Comparison of ENCODE assay signal across 1 cellular context in the genomic region with DNA sequence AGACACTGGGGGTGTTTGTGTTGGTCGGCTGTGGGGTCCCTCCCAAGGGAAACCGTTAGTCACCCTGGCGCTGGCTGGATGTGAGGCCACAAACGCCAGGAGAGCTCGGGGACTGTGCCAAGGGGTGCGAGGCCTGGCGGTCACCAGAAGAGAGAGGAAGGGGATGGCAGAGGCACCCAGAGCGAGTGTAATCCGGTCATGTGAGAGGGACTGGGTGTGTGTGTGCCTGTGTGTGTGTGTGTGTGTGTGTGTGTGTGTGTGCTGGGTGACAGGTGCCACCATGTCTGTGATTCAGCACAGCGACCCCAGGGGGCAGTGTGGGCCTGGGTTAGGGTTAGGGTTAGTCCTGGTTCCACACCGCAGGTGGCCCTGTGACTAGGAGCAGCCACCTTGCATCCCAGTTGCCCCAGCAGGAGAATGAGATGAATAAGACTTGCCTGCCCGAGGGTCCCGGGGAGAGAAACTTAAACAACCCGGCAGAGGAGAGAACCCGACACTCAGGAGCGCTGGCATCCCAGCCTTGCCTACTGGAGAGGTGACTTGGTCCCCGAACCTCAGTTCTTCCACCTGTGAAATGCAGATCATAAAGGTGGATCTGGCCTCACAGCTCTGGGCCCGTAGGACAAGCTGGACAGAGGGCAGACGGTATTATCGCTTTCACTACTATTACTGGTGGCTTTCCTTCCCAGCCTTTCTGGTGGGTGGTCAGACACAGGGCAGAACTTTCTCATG.
TF ChIP-seq lines count a peak whose summit lies in the region.

No MANE protein-coding gene starts in this region.

TF ChIP-seq in HEK293, 187 proteins besides CTCF, POLR2A, EP300 and RAD21 (continued from another document):
- TF ChIP-seq, protein P1, sequence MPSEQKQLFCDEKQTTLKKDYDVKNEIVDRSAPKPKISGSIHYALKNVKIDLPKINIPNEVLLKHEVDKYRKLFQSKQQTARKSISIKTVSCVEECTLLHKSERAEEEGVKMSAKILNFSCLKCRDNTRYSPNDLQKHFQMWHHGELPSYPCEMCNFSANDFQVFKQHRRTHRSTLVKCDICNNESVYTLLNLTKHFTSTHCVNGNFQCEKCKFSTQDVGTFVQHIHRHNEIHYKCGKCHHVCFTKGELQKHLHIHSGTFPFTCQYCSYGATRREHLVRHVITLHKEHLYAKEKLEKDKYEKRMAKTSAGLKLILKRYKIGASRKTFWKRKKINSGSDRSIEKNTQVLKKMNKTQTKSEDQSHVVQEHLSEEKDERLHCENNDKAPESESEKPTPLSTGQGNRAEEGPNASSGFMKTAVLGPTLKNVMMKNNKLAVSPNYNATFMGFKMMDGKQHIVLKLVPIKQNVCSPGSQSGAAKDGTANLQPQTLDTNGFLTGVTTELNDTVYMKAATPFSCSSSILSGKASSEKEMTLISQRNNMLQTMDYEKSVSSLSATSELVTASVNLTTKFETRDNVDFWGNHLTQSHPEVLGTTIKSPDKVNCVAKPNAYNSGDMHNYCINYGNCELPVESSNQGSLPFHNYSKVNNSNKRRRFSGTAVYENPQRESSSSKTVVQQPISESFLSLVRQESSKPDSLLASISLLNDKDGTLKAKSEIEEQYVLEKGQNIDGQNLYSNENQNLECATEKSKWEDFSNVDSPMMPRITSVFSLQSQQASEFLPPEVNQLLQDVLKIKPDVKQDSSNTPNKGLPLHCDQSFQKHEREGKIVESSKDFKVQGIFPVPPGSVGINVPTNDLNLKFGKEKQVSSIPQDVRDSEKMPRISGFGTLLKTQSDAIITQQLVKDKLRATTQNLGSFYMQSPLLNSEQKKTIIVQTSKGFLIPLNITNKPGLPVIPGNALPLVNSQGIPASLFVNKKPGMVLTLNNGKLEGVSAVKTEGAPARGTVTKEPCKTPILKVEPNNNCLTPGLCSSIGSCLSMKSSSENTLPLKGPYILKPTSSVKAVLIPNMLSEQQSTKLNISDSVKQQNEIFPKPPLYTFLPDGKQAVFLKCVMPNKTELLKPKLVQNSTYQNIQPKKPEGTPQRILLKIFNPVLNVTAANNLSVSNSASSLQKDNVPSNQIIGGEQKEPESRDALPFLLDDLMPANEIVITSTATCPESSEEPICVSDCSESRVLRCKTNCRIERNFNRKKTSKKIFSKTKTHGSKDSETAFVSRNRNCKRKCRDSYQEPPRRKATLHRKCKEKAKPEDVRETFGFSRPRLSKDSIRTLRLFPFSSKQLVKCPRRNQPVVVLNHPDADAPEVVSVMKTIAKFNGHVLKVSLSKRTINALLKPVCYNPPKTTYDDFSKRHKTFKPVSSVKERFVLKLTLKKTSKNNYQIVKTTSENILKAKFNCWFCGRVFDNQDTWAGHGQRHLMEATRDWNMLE (tag by site-specific recombination; conservative IDR thresholded peaks at IDR 0.05; ENCODE audit: low read depth): no peak
- TF ChIP-seq, protein P2, sequence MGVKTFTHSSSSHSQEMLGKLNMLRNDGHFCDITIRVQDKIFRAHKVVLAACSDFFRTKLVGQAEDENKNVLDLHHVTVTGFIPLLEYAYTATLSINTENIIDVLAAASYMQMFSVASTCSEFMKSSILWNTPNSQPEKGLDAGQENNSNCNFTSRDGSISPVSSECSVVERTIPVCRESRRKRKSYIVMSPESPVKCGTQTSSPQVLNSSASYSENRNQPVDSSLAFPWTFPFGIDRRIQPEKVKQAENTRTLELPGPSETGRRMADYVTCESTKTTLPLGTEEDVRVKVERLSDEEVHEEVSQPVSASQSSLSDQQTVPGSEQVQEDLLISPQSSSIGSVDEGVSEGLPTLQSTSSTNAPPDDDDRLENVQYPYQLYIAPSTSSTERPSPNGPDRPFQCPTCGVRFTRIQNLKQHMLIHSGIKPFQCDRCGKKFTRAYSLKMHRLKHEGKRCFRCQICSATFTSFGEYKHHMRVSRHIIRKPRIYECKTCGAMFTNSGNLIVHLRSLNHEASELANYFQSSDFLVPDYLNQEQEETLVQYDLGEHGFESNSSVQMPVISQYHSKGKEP (tag by site-specific recombination; IDR thresholded peaks at IDR 0.05): no peak
- peak; percentile 67 for TF ChIP-seq ZBTB17 (tag by site-specific recombination; IDR thresholded peaks at IDR 0.05)
- peak; percentile 52; the same call in 1 of the 2 replicates for TF ChIP-seq ZNF600 (tag by site-specific recombination; IDR thresholded peaks at IDR 0.05)
- TF ChIP-seq, protein P3, sequence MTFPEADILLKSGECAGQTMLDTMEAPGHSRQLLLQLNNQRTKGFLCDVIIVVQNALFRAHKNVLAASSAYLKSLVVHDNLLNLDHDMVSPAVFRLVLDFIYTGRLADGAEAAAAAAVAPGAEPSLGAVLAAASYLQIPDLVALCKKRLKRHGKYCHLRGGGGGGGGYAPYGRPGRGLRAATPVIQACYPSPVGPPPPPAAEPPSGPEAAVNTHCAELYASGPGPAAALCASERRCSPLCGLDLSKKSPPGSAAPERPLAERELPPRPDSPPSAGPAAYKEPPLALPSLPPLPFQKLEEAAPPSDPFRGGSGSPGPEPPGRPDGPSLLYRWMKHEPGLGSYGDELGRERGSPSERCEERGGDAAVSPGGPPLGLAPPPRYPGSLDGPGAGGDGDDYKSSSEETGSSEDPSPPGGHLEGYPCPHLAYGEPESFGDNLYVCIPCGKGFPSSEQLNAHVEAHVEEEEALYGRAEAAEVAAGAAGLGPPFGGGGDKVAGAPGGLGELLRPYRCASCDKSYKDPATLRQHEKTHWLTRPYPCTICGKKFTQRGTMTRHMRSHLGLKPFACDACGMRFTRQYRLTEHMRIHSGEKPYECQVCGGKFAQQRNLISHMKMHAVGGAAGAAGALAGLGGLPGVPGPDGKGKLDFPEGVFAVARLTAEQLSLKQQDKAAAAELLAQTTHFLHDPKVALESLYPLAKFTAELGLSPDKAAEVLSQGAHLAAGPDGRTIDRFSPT (tag by site-specific recombination; IDR thresholded peaks at IDR 0.05): peak; percentile 31; the same call in 1 of the 2 replicates
- TF ChIP-seq ZNF341 (tag by site-specific recombination; IDR thresholded peaks at IDR 0.05; ENCODE audit: low read depth): no peak
- TF ChIP-seq ZBTB7A (tag by site-specific recombination; IDR thresholded peaks at IDR 0.05; ENCODE audit: low read depth): no peak
